17 cellular contexts compared by ENCODE assay signal in the genomic region with DNA sequence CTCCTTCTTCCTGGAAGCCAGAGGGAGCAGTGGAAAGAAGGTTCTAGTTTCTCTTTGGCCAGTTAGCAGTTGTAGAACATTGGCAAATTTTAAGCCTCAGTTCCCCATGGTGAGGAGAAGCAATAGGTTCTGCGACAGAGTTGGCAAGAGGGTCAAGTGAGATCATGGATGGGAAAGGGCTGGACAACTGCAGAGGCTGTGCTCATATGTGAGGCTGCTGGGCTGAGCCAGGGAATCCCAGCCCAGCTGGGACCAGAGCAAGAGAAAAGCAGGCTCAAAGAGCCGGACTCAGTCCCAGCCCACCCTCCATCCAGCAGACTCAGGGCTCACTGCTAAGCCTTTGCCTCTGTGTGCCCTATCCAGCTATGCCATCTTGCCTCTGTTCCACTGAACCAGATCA.
"Had no signal": no experiment of that assay in that cellular context is flagged by ENCODE, and none has a peak within 500 bp of the region (broad histone marks: within the 10 kb centered on the region; RNA-seq: fewer than 3 reads in every experiment).

No MANE protein-coding gene starts in this region.

- DNase-seq: effector CD4-positive, alpha-beta T cell; endodermal cell; erythroblast; foreskin melanocyte; head of caudate nucleus; kidney; left cardiac atrium; mesendoderm; naive thymus-derived CD8-positive, alpha-beta T cell; sigmoid colon; small intestine; stimulated activated CD4-positive, alpha-beta T cell treated with anti-CD3 and anti-CD28 coated beads, Interleukin-12 subunit alpha, Interleukin-12 subunit beta, amount 100 ng/mL, for 4 hours; stimulated activated naive CD4-positive, alpha-beta T cell treated with Interleukin-2 at 50 U/mL for 16 hours; trophoblast cell had no signal

- H3K27ac Mint-ChIP-seq: endodermal cell had no signal

- ATAC-seq: naive thymus-derived CD8-positive, alpha-beta T cell had no signal

- H3K27ac ChIP-seq: coronary artery, hepatocyte, neutrophil, sigmoid colon had no signal

- H3K4me3 Mint-ChIP-seq: endodermal cell; naive thymus-derived CD8-positive, alpha-beta T cell had no signal

- H3K9me3 ChIP-seq: neutrophil had no signal

- H3K4me3 ChIP-seq: coronary artery, hepatocyte, sigmoid colon had no signal

- H3K36me3 ChIP-seq: neutrophil, sigmoid colon had no signal

- H3K4me1 ChIP-seq: sigmoid colon had no signal
